Comparison of ENCODE assay signal across 31 cellular contexts in genomic region chr4:76895619-76896018, GRCh38. TPM values are rescaled to one million over a fixed set of nuclear protein-coding genes. Genes with fewer than 3 reads are reported as not detected.
DNase-seq lines count a peak whose midpoint lies in the region; ATAC-seq and TF ChIP-seq lines count a peak whose summit lies in the region.
"Had no signal": no experiment of that assay in that cellular context is flagged by ENCODE, and none has a peak within 500 bp of the region (broad histone marks: within the 10 kb centered on the region; RNA-seq: fewer than 3 reads in every experiment).

No MANE protein-coding gene starts in this region.

- H4K20me1 ChIP-seq in H9 (ENCODE audit: control insufficient read depth, insufficient read depth, insufficient read length), result peaks cover 2% of the 10 kb centered on the region

- H2BK15ac ChIP-seq in H9 (ENCODE audit: low read depth, low read length), result no peak overlapping the region

- no peak for ATAC-seq in CD8-positive, alpha-beta T cell
- ATAC-seq in GM19452 (IDR thresholded peaks at IDR 0.05; ENCODE audit: unreplicated experiment) (no peak), T-cell (replicated peaks in 1 of 4) (no peak), HG02884 (IDR thresholded peaks at IDR 0.05; ENCODE audit: unreplicated experiment) (no peak)
- ATAC-seq: heart left ventricle, Right ventricle myocardium inferior had no signal

- TF ChIP-seq CTCF in CD8-positive, alpha-beta T cell (IDR thresholded peaks at IDR 0.05), result no peak
- peak; percentile 25; the same call in 2 of the 3 replicates for TF ChIP-seq CTCF in H9 (conservative IDR thresholded peaks at IDR 0.05)
- peak; percentile 10 for TF ChIP-seq CTCF in choroid plexus epithelial cell (conservative IDR thresholded peaks at IDR 0.05; ENCODE audit: low read depth, low read length)
- TF ChIP-seq CTCF in neural crest cell (conservative IDR thresholded peaks at IDR 0.05), result peak; percentile 20

- H3K4me3 ChIP-seq in CD8-positive, alpha-beta T cell (ENCODE audit: low read depth, low read length), result no peak overlapping the region
- H3K4me3 ChIP-seq in choroid plexus epithelial cell (ENCODE audit: low read depth, low read length), result no peak overlapping the region
- H3K4me3 ChIP-seq in CD8-positive, alpha-beta memory T cell (ENCODE audit: low read length), result no peak overlapping the region
- H3K4me3 ChIP-seq: heart left ventricle, suprapubic skin had no signal

- no peak for DNase-seq in CD8-positive, alpha-beta T cell
- peak; percentile 28 for DNase-seq in H9
- no peak for DNase-seq in choroid plexus epithelial cell (ENCODE audit: low read depth)
- no peak for DNase-seq in neural crest cell (ENCODE audit: low read depth, low spot score)
- no peak for DNase-seq in CD8-positive, alpha-beta memory T cell
- no peak for DNase-seq in T-cell
- DNase-seq: activated CD4-positive, alpha-beta memory T cell treated with anti-CD3 and anti-CD28 coated beads for 36 hours; activated CD4-positive, CD25-positive, alpha-beta regulatory T cell treated with anti-CD3 and anti-CD28 coated beads, Interleukin-2, amount 50 U/mL, for 72 hours; activated CD8-positive, alpha-beta memory T cell treated with anti-CD3 and anti-CD28 coated beads, Interleukin-2, amount 50 U/mL, for 4 hours; activated naive CD4-positive, alpha-beta T cell treated with anti-CD3 and anti-CD28 coated beads for 36 hours; AML-193; CD4-positive, alpha-beta T cell; dorsolateral prefrontal cortex; foreskin melanocyte; heart left ventricle; KG1; kidney; naive B cell; NCI-H2029 treated with DMSO at 0.1 percent for 48 hours; NCI-H526; PC-9; small intestine; stimulated activated naive CD4-positive, alpha-beta T cell had no signal

- no peak overlapping the region for H3K9ac ChIP-seq in H9 (ENCODE audit: extremely low read depth, insufficient read length, low read length)

- peaks cover 32% of the 10 kb centered on the region for H3K27me3 Mint-ChIP-seq in CD8-positive, alpha-beta T cell (ENCODE audit: low read depth)
- H3K27me3 Mint-ChIP-seq in H9 (ENCODE audit: low read depth) (peaks cover 82% of the 10 kb centered on the region), neural crest cell (ENCODE audit: low read depth) (peaks cover 77% of the 10 kb centered on the region), T-cell (peaks cover 37 to 43% of the 10 kb centered on the region in 2 donors)
- peaks cover 20 to 58% of the 10 kb centered on the region in 2 donors for H3K27me3 Mint-ChIP-seq in CD8-positive, alpha-beta memory T cell

- no peak overlapping the region for H3K4me2 ChIP-seq in H9 (ENCODE audit: insufficient read depth, insufficient read length, low read length)

- CTCF ChIA-PET in CD8-positive, alpha-beta T cell (lab: Charles Lee), result interaction anchor here (0.9 to 1.2 kb wide), 2 partner anchors 8 to 149 kb away, joined by 3 to 4 read pairs; no protein-coding TSS in a partner anchor
- CTCF ChIA-PET in CD8-positive, alpha-beta memory T cell (lab: Charles Lee), result interaction anchor here (1.2 to 1.5 kb wide), 2 partner anchors 15 to 98 kb away, joined by 3 to 4 read pairs; no protein-coding TSS in a partner anchor
- CTCF ChIA-PET in T-cell (lab: Charles Lee), result no interaction called here

- no peaks in the 10 kb centered on the region for H3K79me1 ChIP-seq in H9 (ENCODE audit: insufficient read depth, low read depth, low read length, poor library complexity, severe bottlenecking)

- H3K27me3 ChIP-seq in CD8-positive, alpha-beta T cell (ENCODE audit: insufficient read depth, low read length), result peaks cover 14% of the 10 kb centered on the region
- H3K27me3 ChIP-seq in H9 (ENCODE audit: insufficient read depth, low read length), result peaks cover 27% of the 10 kb centered on the region
- peaks cover 26% of the 10 kb centered on the region for H3K27me3 ChIP-seq in CD8-positive, alpha-beta memory T cell (ENCODE audit: insufficient read depth, low read length, poor library complexity, severe bottlenecking)

- no peak overlapping the region for H3K27ac ChIP-seq in CD8-positive, alpha-beta T cell (ENCODE audit: low read depth, low read length)
- H3K27ac ChIP-seq in H9 (ENCODE audit: insufficient read length, low read depth, low read length), result no peak overlapping the region
- H3K27ac ChIP-seq in CD8-positive, alpha-beta memory T cell (ENCODE audit: low read depth, low read length), result no peak overlapping the region
- H3K27ac ChIP-seq: heart left ventricle, PC-9, suprapubic skin had no signal

- H3T11ph ChIP-seq in H9 (ENCODE audit: low read length), result no peak overlapping the region

- peaks cover 18% of the 10 kb centered on the region for H3K23me2 ChIP-seq in H9 (ENCODE audit: insufficient read length, low read depth, low read length, poor library complexity, severe bottlenecking)

- H3K4ac ChIP-seq in H9 (ENCODE audit: low read depth, low read length), result no peak overlapping the region

- H4K91ac ChIP-seq in H9 (ENCODE audit: insufficient read length, low read depth, low read length), result no peak overlapping the region

- no peak overlapping the region for H3K18ac ChIP-seq in H9 (ENCODE audit: insufficient read length, low read depth, low read length)

- no peak overlapping the region for H2BK20ac ChIP-seq in H9 (ENCODE audit: low read depth, low read length, poor library complexity, severe bottlenecking)

- H3K4me3 Mint-ChIP-seq in CD8-positive, alpha-beta T cell, result peak overlapping the region; percentile 9
- H3K4me3 Mint-ChIP-seq in H9, result no peak overlapping the region
- H3K4me3 Mint-ChIP-seq in neural crest cell, result no peak overlapping the region
- H3K4me3 Mint-ChIP-seq in CD8-positive, alpha-beta memory T cell, result peak overlapping the region in 2 of 7 donors; percentile 13 to 25
- H3K4me3 Mint-ChIP-seq in T-cell, result no peak overlapping the region
- H3K4me3 Mint-ChIP-seq: activated CD4-positive, alpha-beta memory T cell treated with anti-CD3 and anti-CD28 coated beads for 36 hours; activated naive CD4-positive, alpha-beta T cell treated with anti-CD3 and anti-CD28 coated beads for 36 hours; activated T-helper 1 cell treated with anti-CD3 and anti-CD28 coated beads, Interleukin-12 subunit alpha, Interleukin-12 subunit beta, Interleukin-2, Interleukin-4 antibody, amounts not matched to agents 30 ng/mL and 10 ng/mL and 1 ng/mL, durations not matched to agents 14 hours and 24 hours and 36 hours; CD4-positive, alpha-beta T cell; mesothelial cell of epicardium had no signal

- no peak overlapping the region for H4K5ac ChIP-seq in H9 (ENCODE audit: insufficient read length, low read depth, low read length)

- no peak overlapping the region for H3K56ac ChIP-seq in H9 (ENCODE audit: insufficient read length, low read depth, low read length)

- POLR2A ChIA-PET in CD8-positive, alpha-beta T cell (lab: Charles Lee), result no interaction called here
- POLR2A ChIA-PET in CD8-positive, alpha-beta memory T cell (lab: Charles Lee), result no interaction called here
- POLR2A ChIA-PET in T-cell (lab: Charles Lee), result interaction anchor here in 1 of 2 donors (1.1 kb wide), 1 partner anchor 15 kb away, joined by 3 read pairs; no protein-coding TSS in a partner anchor

- H4K8ac ChIP-seq in H9 (replicated peaks; ENCODE audit: insufficient read length, low read depth, low read length), result no peak overlapping the region

- H3K27ac Mint-ChIP-seq in CD8-positive, alpha-beta T cell, result no peak overlapping the region
- no peak overlapping the region for H3K27ac Mint-ChIP-seq in H9
- no peak overlapping the region for H3K27ac Mint-ChIP-seq in neural crest cell (ENCODE audit: unreplicated experiment)
- H3K27ac Mint-ChIP-seq in CD8-positive, alpha-beta memory T cell, result no peak overlapping the region
- H3K27ac Mint-ChIP-seq in T-cell, result no peak overlapping the region
- H3K27ac Mint-ChIP-seq: activated CD4-positive, alpha-beta memory T cell treated with anti-CD3 and anti-CD28 coated beads for 36 hours; activated naive CD4-positive, alpha-beta T cell treated with anti-CD3 and anti-CD28 coated beads for 36 hours; activated T-helper 1 cell treated with anti-CD3 and anti-CD28 coated beads, Interleukin-12 subunit alpha, Interleukin-12 subunit beta, Interleukin-2, Interleukin-4 antibody, amounts not matched to agents 30 ng/mL and 10 ng/mL and 1 ng/mL, durations not matched to agents 14 hours and 24 hours and 36 hours; CD4-positive, alpha-beta T cell; mesothelial cell of epicardium; naive B cell had no signal

- H3K23ac ChIP-seq in H9 (ENCODE audit: insufficient read length, low read depth, low read length), result no peak overlapping the region

- no peak overlapping the region for H2BK12ac ChIP-seq in H9 (ENCODE audit: insufficient read length, low read depth, low read length)

- H3K14ac ChIP-seq in H9 (ENCODE audit: insufficient read depth, low read length), result no peak overlapping the region

- no CpG with 5 or more reads among the region's 6 CpGs for WGBS in H9 (ENCODE audit: extremely low coverage, insufficient read length, low lambda C conversion rate)

- H2AFZ ChIP-seq in H9 (ENCODE audit: low read length), result no peak overlapping the region
- H2AFZ ChIP-seq: PC-9 had no signal

- H3K79me2 ChIP-seq in H9 (ENCODE audit: insufficient read depth, low read length), result no peaks in the 10 kb centered on the region

- H3K4me1 Mint-ChIP-seq in CD8-positive, alpha-beta T cell (ENCODE audit: low read depth), result peaks cover 11% of the 10 kb centered on the region
- H3K4me1 Mint-ChIP-seq in H9, result peaks cover 16 to 22% of the 10 kb centered on the region in 2 experiments
- no peaks in the 10 kb centered on the region for H3K4me1 Mint-ChIP-seq in neural crest cell
- H3K4me1 Mint-ChIP-seq in CD8-positive, alpha-beta memory T cell, result peaks cover 11 to 13% (median 11%) of the 10 kb centered on the region in 3 donors
- H3K4me1 Mint-ChIP-seq in T-cell, result peaks cover 9 to 12% (median 11%) of the 10 kb centered on the region in 3 donors

- H2BK120ac ChIP-seq in H9 (ENCODE audit: low read depth, low read length, poor library complexity, severe bottlenecking), result no peak overlapping the region

- H3K4me1 ChIP-seq in CD8-positive, alpha-beta T cell (ENCODE audit: insufficient read depth, low read length), result peaks cover 2% of the 10 kb centered on the region
- H3K4me1 ChIP-seq in H9 (ENCODE audit: insufficient read depth, low read length), result no peaks in the 10 kb centered on the region
- H3K4me1 ChIP-seq in CD8-positive, alpha-beta memory T cell (ENCODE audit: insufficient read depth, low read length), result no peaks in the 10 kb centered on the region

- H3K9me3 Mint-ChIP-seq in CD8-positive, alpha-beta T cell, result no peaks in the 10 kb centered on the region
- peaks cover 0 to 2% of the 10 kb centered on the region in 2 experiments; a peak in 1 of 5 replicates for H3K9me3 Mint-ChIP-seq in H9
- H3K9me3 Mint-ChIP-seq in neural crest cell, result no peaks in the 10 kb centered on the region
- no peaks in the 10 kb centered on the region for H3K9me3 Mint-ChIP-seq in CD8-positive, alpha-beta memory T cell
- H3K9me3 Mint-ChIP-seq in T-cell, result no peaks in the 10 kb centered on the region
- H3K9me3 Mint-ChIP-seq: activated CD4-positive, alpha-beta memory T cell treated with anti-CD3 and anti-CD28 coated beads for 36 hours; activated naive CD4-positive, alpha-beta T cell treated with anti-CD3 and anti-CD28 coated beads for 36 hours; activated T-helper 1 cell treated with anti-CD3 and anti-CD28 coated beads, Interleukin-12 subunit alpha, Interleukin-12 subunit beta, Interleukin-2, Interleukin-4 antibody, amounts not matched to agents 30 ng/mL and 10 ng/mL and 1 ng/mL, durations not matched to agents 14 hours and 24 hours and 36 hours; CD4-positive, alpha-beta T cell; mesothelial cell of epicardium had no signal

- H3K36me3 ChIP-seq in CD8-positive, alpha-beta T cell (ENCODE audit: insufficient read depth, low read length), result no peaks in the 10 kb centered on the region
- no peaks in the 10 kb centered on the region for H3K36me3 ChIP-seq in CD8-positive, alpha-beta memory T cell (ENCODE audit: insufficient read depth, low read length)
- H3K36me3 ChIP-seq: heart left ventricle, suprapubic skin had no signal

- intact Hi-C loops in CD8-positive, alpha-beta T cell (cut with DNase I, micrococcal nuclease), result loop anchor here in 1 of 2 experiments (5.0 kb wide), 2 partner anchors 97 to 147 kb away; no protein-coding TSS in a partner anchor

- H2BK5ac ChIP-seq in H9 (ENCODE audit: insufficient read length, low read length), result no peak overlapping the region

- no peaks in the 10 kb centered on the region for H3K9me3 ChIP-seq in CD8-positive, alpha-beta T cell (ENCODE audit: low read length)
- H3K9me3 ChIP-seq in H9 (ENCODE audit: control insufficient read depth, low read depth, low read length), result no peaks in the 10 kb centered on the region
- H3K9me3 ChIP-seq in CD8-positive, alpha-beta memory T cell (ENCODE audit: low read length), result no peaks in the 10 kb centered on the region
- H3K9me3 ChIP-seq: heart left ventricle, suprapubic skin had no signal

- H3K36me3 Mint-ChIP-seq in CD8-positive, alpha-beta T cell, result no peaks in the 10 kb centered on the region
- H3K36me3 Mint-ChIP-seq in H9 (ENCODE audit: insufficient read depth in 1 of 3, low read depth in 3 of 3) (no peaks in the 10 kb centered on the region), neural crest cell (ENCODE audit: low read depth) (peaks cover 2% of the 10 kb centered on the region), T-cell (no peaks in the 10 kb centered on the region)
- H3K36me3 Mint-ChIP-seq in CD8-positive, alpha-beta memory T cell, result no peaks in the 10 kb centered on the region
- H3K36me3 Mint-ChIP-seq: activated CD4-positive, alpha-beta memory T cell treated with anti-CD3 and anti-CD28 coated beads for 36 hours; mesothelial cell of epicardium; naive B cell had no signal

- H2AK5ac ChIP-seq in H9 (ENCODE audit: insufficient read length, low read length), result no peak overlapping the region

RNA-seq across cellular contexts. Expression of gene SOWAHB, which starts 2.3 kb away (rescaled TPM):
- not detected for total RNA-seq in CD8-positive, alpha-beta T cell
- 0.13 and 0.26 TPM in 2 replicates for total RNA-seq in H9 (2021)
- total RNA-seq in neural crest cell, result not detected in 2 replicates
- not detected for total RNA-seq in CD8-positive, alpha-beta memory T cell
- polyA plus RNA-seq in CD8-positive, alpha-beta memory T cell, result not detected
- under 1 TPM in 1 of 5 donors, not detected in 4; 0.09 TPM for total RNA-seq in T-cell
- total RNA-seq: activated CD4-positive, alpha-beta memory T cell treated with anti-CD3 and anti-CD28 coated beads for 36 hours; activated naive CD4-positive, alpha-beta T cell treated with anti-CD3 and anti-CD28 coated beads for 36 hours; activated T-helper 1 cell treated with anti-CD3 and anti-CD28 coated beads, Interleukin-12 subunit alpha, Interleukin-12 subunit beta, Interleukin-2, Interleukin-4 antibody, amounts not matched to agents 30 ng/mL and 10 ng/mL and 1 ng/mL, durations not matched to agents 14 hours and 24 hours and 36 hours; CD4-positive, alpha-beta T cell; HT1080; Right ventricle myocardium inferior; T-helper 2 cell treated with Interferon-gamma antibody and Interleukin-4, amounts not matched to agents 100 ng/mL and 5 ng/mL, for 36 hours had no signal
- polyA plus RNA-seq: heart left ventricle had no signal

RNA-seq across cellular contexts. Expression of gene SEPTIN11, which starts 53.9 kb away (rescaled TPM):
- 10 to 100 TPM; 12.3 to 13.1 TPM for total RNA-seq in CD8-positive, alpha-beta T cell
- total RNA-seq in H9 (2021) (72.6 and 77.3 TPM in 2 replicates), neural crest cell (187 and 192 TPM in 2 replicates), T-cell (10 to 100 TPM; 20.9 to 25.0 (median 22.8) TPM)
- 10 to 100 TPM; 54.3 to 56.8 TPM for total RNA-seq in CD8-positive, alpha-beta memory T cell
- polyA plus RNA-seq in CD8-positive, alpha-beta memory T cell, result 34.8 TPM

Comparison
In these comparisons a context has a peak if more than half of its experiments do, and no peak if none do; other contexts are left out.
1. CTCF ChIA-PET loops: an anchor here in CD8-positive, alpha-beta T cell (0.9 to 1.2 kb wide) and CD8-positive, alpha-beta memory T cell (1.2 to 1.5 kb wide); none called in T-cell.